8 cellular contexts compared by ENCODE assay signal in the genomic region with DNA sequence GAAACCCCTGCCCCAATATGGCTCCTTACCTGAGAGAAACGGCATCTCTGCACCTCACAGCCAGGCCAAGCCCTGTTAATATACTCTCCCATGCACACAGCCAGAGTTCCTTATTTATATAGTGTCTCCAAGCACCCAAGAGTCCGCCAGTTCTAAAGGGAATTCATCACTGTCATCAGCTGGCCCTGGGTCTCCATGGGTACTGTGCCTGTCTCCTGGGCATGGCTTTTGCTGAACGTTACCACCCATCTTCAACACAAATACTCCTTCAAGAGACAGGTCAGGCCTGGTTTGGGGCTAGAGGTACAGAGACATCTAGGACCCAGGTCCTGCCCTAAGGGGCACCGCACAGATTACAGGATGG. TPM values are rescaled to one million over a fixed set of nuclear protein-coding genes. Genes with fewer than 3 reads are reported as not detected.
DNase-seq lines count a peak whose midpoint lies in the region; ATAC-seq and TF ChIP-seq lines count a peak whose summit lies in the region.

No MANE protein-coding gene starts in this region.

- no peak overlapping the region for H3K14ac ChIP-seq in H9 (ENCODE audit: insufficient read depth, low read length)

- H3K4me1 ChIP-seq in H9 (ENCODE audit: insufficient read depth, low read length) (peaks cover 5% of the 10 kb centered on the region; the same call in 1 of the 2 replicates), Panc1 (ENCODE audit: control insufficient read depth, insufficient read depth, low read length) (peaks cover 10% of the 10 kb centered on the region), smooth muscle cell (ENCODE audit: low read depth) (peaks cover 15% of the 10 kb centered on the region)

- H3K56ac ChIP-seq in H9 (ENCODE audit: insufficient read length, low read depth, low read length) = no peak overlapping the region

- H2BK5ac ChIP-seq in H9 (ENCODE audit: insufficient read length, low read length) = no peak overlapping the region

- no peak overlapping the region for H2BK15ac ChIP-seq in H9 (ENCODE audit: low read depth, low read length)

- peak; percentile 0; the same call in 1 of the 2 replicates for ATAC-seq in Panc1

- in situ Hi-C loops in Panc1 (cut with HindIII; ENCODE audit: low pct_unique_long_range_greater_than_20kb, low sequenced_read_pairs) = no loop called here

- H4K5ac ChIP-seq in H9 (ENCODE audit: insufficient read length, low read depth, low read length) = no peak overlapping the region

- H3K27me3 Mint-ChIP-seq in H9 (ENCODE audit: low read depth) = peaks cover 7% of the 10 kb centered on the region

- POLR2A ChIA-PET in Panc1 (lab: Charles Lee) = interaction anchor here (1.2 kb wide), 1 partner anchor 15 kb away, joined by 5 read pairs; no protein-coding TSS in a partner anchor

- peaks cover 17% of the 10 kb centered on the region for H3K23me2 ChIP-seq in H9 (ENCODE audit: insufficient read length, low read depth, low read length, poor library complexity, severe bottlenecking)

- peak overlapping the region; percentile 52 for H3K4me2 ChIP-seq in H9 (ENCODE audit: insufficient read depth, insufficient read length, low read length)
- H3K4me2 ChIP-seq in smooth muscle cell = peak overlapping the region; percentile 99

- WGBS in H9 (ENCODE audit: extremely low coverage, insufficient read length, low lambda C conversion rate) = no CpG with 5 or more reads among the region's 4 CpGs
- WGBS in smooth muscle cell (ENCODE audit: low lambda C conversion rate) = 75% methylated on average over 4 of the region's 4 CpGs

- no peaks in the 10 kb centered on the region for H3K79me2 ChIP-seq in H9 (ENCODE audit: insufficient read depth, low read length)
- peaks cover 8% of the 10 kb centered on the region for H3K79me2 ChIP-seq in smooth muscle cell (ENCODE audit: low read depth)

- no peaks in the 10 kb centered on the region for H3K9me3 ChIP-seq in H9 (ENCODE audit: control insufficient read depth, low read depth, low read length)
- no peaks in the 10 kb centered on the region for H3K9me3 ChIP-seq in Panc1 (ENCODE audit: control insufficient read depth, insufficient read depth, low read depth, low read length)
- no peaks in the 10 kb centered on the region for H3K9me3 ChIP-seq in smooth muscle cell (replicated peaks; ENCODE audit: low read depth)

- no peak overlapping the region for H3K23ac ChIP-seq in H9 (ENCODE audit: insufficient read length, low read depth, low read length)

- no peak overlapping the region for H3T11ph ChIP-seq in H9 (ENCODE audit: low read length)

- H4K20me1 ChIP-seq in H9 (ENCODE audit: control insufficient read depth, insufficient read depth, insufficient read length) (no peaks in the 10 kb centered on the region), smooth muscle cell (ENCODE audit: low read depth) (no peaks in the 10 kb centered on the region)

- H3K4me3 Mint-ChIP-seq in H9 = peak overlapping the region; percentile 86 to 91; a peak in 4 of 5 replicates

- no peaks in the 10 kb centered on the region for H3K79me1 ChIP-seq in H9 (ENCODE audit: insufficient read depth, low read depth, low read length, poor library complexity, severe bottlenecking)

- H3K4ac ChIP-seq in H9 (ENCODE audit: low read depth, low read length) = no peak overlapping the region

- no peak overlapping the region for H2BK20ac ChIP-seq in H9 (ENCODE audit: low read depth, low read length, poor library complexity, severe bottlenecking)

- no peak overlapping the region for H2AFZ ChIP-seq in H9 (ENCODE audit: low read length)
- H2AFZ ChIP-seq in smooth muscle cell (ENCODE audit: low read depth) = no peak overlapping the region

- H3K36me3 Mint-ChIP-seq in H9 (ENCODE audit: insufficient read depth in 1 of 3, low read depth in 3 of 3) = peaks cover 3 to 25% (median 20%) of the 10 kb centered on the region in 3 experiments; a peak in 6 of 7 replicates

- no peak overlapping the region for H3K27ac ChIP-seq in H9 (ENCODE audit: insufficient read length, low read depth, low read length)
- H3K27ac ChIP-seq in Panc1 (ENCODE audit: low read length) = peak overlapping the region; percentile 73
- H3K27ac ChIP-seq in smooth muscle cell (ENCODE audit: low read depth) = peak overlapping the region; percentile 99

- no TSS peak for BruUV-seq in Panc1 (replicated peaks; lab: Mats Ljungman, UMichigan)

- TF ChIP-seq CTCF in H9 (conservative IDR thresholded peaks at IDR 0.05) (no peak), Panc1 (IDR thresholded peaks at IDR 0.05) (no peak), epithelial cell of proximal tubule (conservative IDR thresholded peaks at IDR 0.05; ENCODE audit: low read depth, low read length) (no peak), smooth muscle cell (IDR thresholded peaks at IDR 0.05; ENCODE audit: borderline replicate concordance, insufficient read depth, poor library complexity, severe bottlenecking) (no peak)

- H3K9me3 Mint-ChIP-seq in H9 = no peaks in the 10 kb centered on the region; a peak in 1 of 5 replicates

- no peak overlapping the region for H3K9ac ChIP-seq in H9 (ENCODE audit: extremely low read depth, insufficient read length, low read length)
- no peak overlapping the region for H3K9ac ChIP-seq in smooth muscle cell (ENCODE audit: low read depth)

- H3K4me3 ChIP-seq in Panc1 (ENCODE audit: low read depth in 2 of 2, low read length in 2 of 2) (peak overlapping the region; percentile 68 to 97), epithelial cell of proximal tubule (ENCODE audit: low read depth, low read length) (peak overlapping the region; percentile 87), smooth muscle cell (peak overlapping the region; percentile 72)

- CTCF ChIA-PET in Panc1 (lab: Charles Lee) = interaction anchor here (0.6 to 1.5 kb wide), 4 partner anchors 60 to 331 kb away, joined by 4 to 10 read pairs (median 8); a partner anchor contains a TSS

- H3K36me3 ChIP-seq in Panc1 (ENCODE audit: control insufficient read depth, insufficient read depth, low read length) = no peaks in the 10 kb centered on the region
- H3K36me3 ChIP-seq in smooth muscle cell (ENCODE audit: low read depth) = no peaks in the 10 kb centered on the region

- peaks cover 3% of the 10 kb centered on the region for H3F3A ChIP-seq in smooth muscle cell (ENCODE audit: low read depth)

- H3K18ac ChIP-seq in H9 (ENCODE audit: insufficient read length, low read depth, low read length) = no peak overlapping the region

- peaks cover 24 to 27% of the 10 kb centered on the region in 2 experiments for H3K4me1 Mint-ChIP-seq in H9

- DNase-seq in A172 (ENCODE audit: low spot score) (peak; percentile 44), H9 (no peak), Panc1 (ENCODE audit: low read depth, low spot score) (no peak), epithelial cell of proximal tubule (ENCODE audit: low read depth) (no peak), smooth muscle cell (lab: John Stamatoyannopoulos, UW; ENCODE audit: unreplicated experiment) (no peak), hippocampal formation (lab: John Stamatoyannopoulos, UW) (no peak), AG20443 (ENCODE audit: low spot score) (no peak)
- DNase-seq in stimulated activated CD4-positive, alpha-beta T cell treated with anti-CD3 and anti-CD28 coated beads, Interleukin-4, amount 100 ng/mL, for 1 hour = no peak

- H3K27me3 ChIP-seq in H9 (ENCODE audit: insufficient read depth, low read length) (no peaks in the 10 kb centered on the region), Panc1 (ENCODE audit: control insufficient read depth, insufficient read depth, low read length) (no peaks in the 10 kb centered on the region), smooth muscle cell (ENCODE audit: low read depth) (no peaks in the 10 kb centered on the region)

- no peak overlapping the region for H4K91ac ChIP-seq in H9 (ENCODE audit: insufficient read length, low read depth, low read length)

- no peak overlapping the region for H2AK5ac ChIP-seq in H9 (ENCODE audit: insufficient read length, low read length)

- H2BK120ac ChIP-seq in H9 (ENCODE audit: low read depth, low read length, poor library complexity, severe bottlenecking) = no peak overlapping the region

- H4K8ac ChIP-seq in H9 (replicated peaks; ENCODE audit: insufficient read length, low read depth, low read length) = no peak overlapping the region

- H3K27ac Mint-ChIP-seq in H9 = peak overlapping the region in 1 of 3 experiments; percentile 23; a peak in 1 of 7 replicates

- H2BK12ac ChIP-seq in H9 (ENCODE audit: insufficient read length, low read depth, low read length) = no peak overlapping the region

- intact Hi-C loops in Panc1 (cut with micrococcal nuclease; ENCODE audit: unreplicated experiment) = loop anchor here (2.0 kb wide), 1 partner anchor 88 kb away; no protein-coding TSS in a partner anchor

RNA-seq across cellular contexts. Expression of a gene that starts 1.6 kb away (rescaled TPM):
- 3.4 and 46.5 TPM in 2 replicates for total RNA-seq in A172 (2014; rRNA removed; shearing (Covaris generic))
- total RNA-seq in H9 (2021) (17.3 and 18.2 TPM in 2 replicates), Panc1 (2021; ENCODE audit: unreplicated experiment) (14.6 TPM), epithelial cell of proximal tubule (7.3 and 40.1 TPM in 2 replicates), smooth muscle cell (3.1 and 9.3 TPM in 2 replicates)
- polyA plus RNA-seq in Panc1 (2012; ENCODE audit: insufficient read length) = 15.3 TPM
- 7.4 and 16.1 TPM in 2 replicates for polyA plus RNA-seq in smooth muscle cell

RNA-seq across cellular contexts. Expression of a gene that starts 18.7 kb away (rescaled TPM):
- total RNA-seq in A172 (2014; rRNA removed; shearing (Covaris generic)) = 56.8 and 60.2 TPM in 2 replicates
- 24.4 and 24.7 TPM in 2 replicates for total RNA-seq in H9 (2021)
- 32.1 TPM for total RNA-seq in Panc1 (2021; ENCODE audit: unreplicated experiment)
- polyA plus RNA-seq in Panc1 (2012; ENCODE audit: insufficient read length) = 64.9 TPM
- 54.8 and 67.4 TPM in 2 replicates for total RNA-seq in epithelial cell of proximal tubule
- total RNA-seq in smooth muscle cell = 87.7 and 113 TPM in 2 replicates
- 130 and 249 TPM in 2 replicates for polyA plus RNA-seq in smooth muscle cell
